8 cellular contexts compared by ENCODE assay signal in the genomic region with DNA sequence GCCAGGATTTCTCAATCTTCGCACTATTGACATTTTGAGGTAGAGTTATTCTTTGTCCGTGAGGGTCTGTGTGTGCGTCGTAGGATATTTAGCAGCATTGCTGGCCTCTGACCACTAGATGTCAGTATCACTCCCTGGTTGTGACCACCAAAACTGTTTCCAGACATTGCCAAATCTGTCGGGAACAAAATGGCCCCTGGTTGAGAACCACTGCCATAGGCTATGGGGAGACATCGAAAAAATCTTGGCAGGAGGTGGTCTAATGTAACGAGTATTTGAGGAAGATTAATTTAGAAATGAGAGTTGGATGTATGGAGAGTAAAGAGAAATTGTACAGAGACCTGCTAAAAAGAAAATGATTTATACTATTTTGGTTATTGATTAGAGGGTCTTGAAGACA.
DNase-seq lines count a peak whose midpoint lies in the region; ATAC-seq lines count a peak whose summit lies in the region.

No MANE protein-coding gene starts in this region.

- POLR2A ChIA-PET in T-cell (lab: Charles Lee), result no interaction called here

- H3K36me3 Mint-ChIP-seq in T-cell, result peaks cover 19% of the 10 kb centered on the region

- CTCF ChIA-PET in T-cell (lab: Charles Lee), result no interaction called here

- ATAC-seq in GM18511 (IDR thresholded peaks at IDR 0.05; ENCODE audit: unreplicated experiment) (peak; percentile 74), T-cell (replicated peaks in 1 of 4) (peak in 3 of 4 experiments; percentile 29 to 57 (median 43)), HG02678 (IDR thresholded peaks at IDR 0.05; ENCODE audit: unreplicated experiment) (no peak)

- H3K9me3 Mint-ChIP-seq in T-cell, result no peaks in the 10 kb centered on the region

- H3K27me3 Mint-ChIP-seq in T-cell, result no peaks in the 10 kb centered on the region

- peak overlapping the region in 1 of 2 donors; percentile 25 for H3K27ac Mint-ChIP-seq in T-cell

- H3K4me3 Mint-ChIP-seq in T-cell, result no peak overlapping the region

- H3K4me1 Mint-ChIP-seq in T-cell, result peaks cover 12 to 22% (median 18%) of the 10 kb centered on the region in 3 donors

- DNase-seq in AML-193 (lab: John Stamatoyannopoulos, UW) (peak; percentile 10 to 20), NAMALWA (ENCODE audit: low spot score) (peak; percentile 67), T-cell (peak in 28 of 34 experiments; percentile 0 to 33 (median 11)), cerebellar cortex (ENCODE audit: low spot score) (peak; percentile 53), kidney tubule cell (ENCODE audit: low spot score) (peak; percentile 60)
- DNase-seq in stimulated activated CD4-positive, alpha-beta T cell treated with anti-CD3 and anti-CD28 coated beads, Interleukin-1b, Interleukin-23, amount 100 ng/mL, for 48 hours, result peak; percentile 26

Comparison
In these comparisons a context has a peak if more than half of its experiments do, and no peak if none do; other contexts are left out.
1. DNase-seq: peak in every context shown above with its lines; median percentile 67 in NAMALWA; 60 in kidney tubule cell; 53 in cerebellar cortex; 26 in stimulated activated CD4-positive, alpha-beta T cell treated with anti-CD3 and anti-CD28 coated beads, Interleukin-1b, Interleukin-23, amount 100 ng/mL, for 48 hours; 15 in AML-193; 11 in T-cell.